Comparison of ENCODE assay signal across 27 cellular contexts in genomic region chr5:73273379-73274050, GRCh38.
DNase-seq lines count a peak whose midpoint lies in the region; ATAC-seq, FAIRE-seq and TF ChIP-seq lines count a peak whose summit lies in the region.
"Had no signal": no experiment of that assay in that cellular context is flagged by ENCODE, and none has a peak within 500 bp of the region (broad histone marks: within the 10 kb centered on the region; RNA-seq: fewer than 3 reads in every experiment).

No MANE protein-coding gene starts in this region.

- DNase-seq in A549 (ENCODE audit: low read depth in 1 of 2, low spot score in 1 of 2) (peak; percentile 19 to 83), HT-29 (ENCODE audit: low spot score) (peak; percentile 51), bronchial epithelial cell (ENCODE audit: low read depth) (no peak), myocyte (ENCODE audit: low read depth) (peak; percentile 30), GM13977 (ENCODE audit: low spot score) (no peak), KG1 (lab: John Stamatoyannopoulos, UW) (no peak)
- DNase-seq in activated CD4-positive, CD25-positive, alpha-beta regulatory T cell (lab: John Stamatoyannopoulos, UW): no peak
- DNase-seq: activated CD4-positive, alpha-beta T cell treated with anti-CD3 and anti-CD28 coated beads, Interleukin-2, amount 50 U/mL, for 48 hours; COR-L47; head of caudate nucleus; KBM-7; midbrain; NCI-H146; NCI-H82; nephron progenitor cell; pancreas; stimulated activated CD4-positive, alpha-beta T cell treated with anti-CD3 and anti-CD28 coated beads, Interleukin-12 subunit alpha, Interleukin-12 subunit beta, amount 100 ng/mL, for 4 hours; stimulated activated CD4-positive, alpha-beta T cell treated with anti-CD3 and anti-CD28 coated beads, Interleukin-4, amount 100 ng/mL, for 24 hours; stimulated activated naive B cell treated with anti-CD40 and anti-IgM and Interleukin-4, amounts not matched to agents 10 μg/mL and 1 μg/mL and 100 μg/mL, for 72 hours; T1000; uterus had no signal

- WGBS in A549 (ENCODE audit: missing lambda C conversion rate): 20% methylated on average over 5 of the region's 6 CpGs

- TF ChIP-seq CTCF in A549 (IDR thresholded peaks at IDR 0.05): no peak
- TF ChIP-seq CTCF in bronchial epithelial cell (IDR thresholded peaks at IDR 0.05; ENCODE audit: insufficient read depth, low read length, severe bottlenecking): no peak
- TF ChIP-seq CTCF in GM13977 (IDR thresholded peaks at IDR 0.05; ENCODE audit: extremely low read depth, insufficient read depth, missing control alignments): no peak

- no peak for TF ChIP-seq EP300 in A549 (IDR thresholded peaks at IDR 0.05)

- in situ Hi-C loops in GM13977 (cut with MboI; ENCODE audit: low pct_unique_long_range_greater_than_20kb, low sequenced_read_pairs, unreplicated experiment): no loop called here

- peaks cover 11% of the 10 kb centered on the region for H3K4me1 ChIP-seq in A549
- H3K4me1 ChIP-seq: pancreas, right atrium auricular region, uterus had no signal

- peaks cover 10% of the 10 kb centered on the region for H3K27me3 ChIP-seq in bronchial epithelial cell (ENCODE audit: control insufficient read depth, insufficient read depth, low read length)
- H3K27me3 ChIP-seq: BLaER1 treated with 17β-estradiol and CSF1 and Interleukin-3, amounts not matched to agents 10 nM and 100 nM; pancreas; right atrium auricular region; uterus had no signal

- H3K4me2 ChIP-seq in A549: peak overlapping the region; percentile 58

- no peak overlapping the region for H3K27ac ChIP-seq in A549
- H3K27ac ChIP-seq: pancreas, right atrium auricular region, uterus had no signal

- CTCF ChIA-PET in A549 (lab: Yijun Ruan, JAX): interaction anchor here (0.8 to 1.5 kb wide), 5 partner anchors 10 to 178 kb away, joined by 3 to 8 read pairs (median 4); no protein-coding TSS in a partner anchor

- no peak for TF ChIP-seq POLR2A in A549 (IDR thresholded peaks at IDR 0.05; ENCODE audit: low read length)

- ATAC-seq in A549 (peak; percentile 41 to 94; a peak in 3 of 6 replicates), HG02678 (IDR thresholded peaks at IDR 0.05; ENCODE audit: unreplicated experiment) (no peak)
- ATAC-seq: HCT116; left lobe of liver; pancreas; stimulated activated naive B cell treated with anti-CD40 and anti-IgM and Interleukin-4, amounts not matched to agents 10 μg/mL and 1 μg/mL and 100 μg/mL, for 72 hours had no signal

- H3K4me3 ChIP-seq in A549 (no peak overlapping the region), bronchial epithelial cell (ENCODE audit: low read depth, low read length) (no peak overlapping the region)
- H3K4me3 ChIP-seq: BLaER1 treated with 17β-estradiol and CSF1 and Interleukin-3, amounts not matched to agents 10 nM and 100 nM; pancreas; right atrium auricular region; uterus had no signal

- no peaks in the 10 kb centered on the region for H3K9me3 ChIP-seq in A549
- H3K9me3 ChIP-seq: BLaER1 treated with 17β-estradiol and CSF1 and Interleukin-3, amounts not matched to agents 10 nM and 100 nM; pancreas; right atrium auricular region; uterus had no signal

- TF ChIP-seq RAD21 in A549 (conservative IDR thresholded peaks at IDR 0.05 in 1 of 2, IDR thresholded peaks at IDR 0.05 in 1 of 2): no peak

- H3K36me3 ChIP-seq in bronchial epithelial cell (ENCODE audit: control insufficient read depth, insufficient read depth, low read length): no peaks in the 10 kb centered on the region
- H3K36me3 ChIP-seq: BLaER1 treated with 17β-estradiol and CSF1 and Interleukin-3, amounts not matched to agents 10 nM and 100 nM; pancreas; right atrium auricular region; uterus had no signal

- FAIRE-seq in A549 (lab: Jason Lieb, UNC) (peak; percentile 80), bronchial epithelial cell (lab: Jason Lieb, UNC) (peak; percentile 93)
- FAIRE-seq: GM12892, pancreas had no signal

- POLR2A ChIA-PET in A549 (lab: Yijun Ruan, JAX): interaction anchor here (1.3 kb wide), 1 partner anchor 57 kb away, joined by 3 read pairs; no protein-coding TSS in a partner anchor

TF ChIP-seq in A549, 52 proteins besides CTCF, POLR2A, EP300 and RAD21:
- TF ChIP-seq MAFK (IDR thresholded peaks at IDR 0.05; ENCODE audit: partially characterized antibody) (peak; percentile 35), CHD2 (IDR thresholded peaks at IDR 0.05; ENCODE audit: low read length, partially characterized antibody) (no peak), E2F6 (IDR thresholded peaks at IDR 0.05; ENCODE audit: borderline replicate concordance, low read depth) (no peak)

Comparison
In these comparisons a context has a peak if more than half of its experiments do, and no peak if none do; other contexts are left out.
1. DNase-seq: peak in A549 (2 of 2), HT-29 (single experiment) and myocyte (single experiment); none in bronchial epithelial cell (single experiment), GM13977 (single experiment), KG1 (single experiment) and activated CD4-positive, CD25-positive, alpha-beta regulatory T cell (0 of 4).